26 cellular contexts compared by ENCODE assay signal in the genomic region with DNA sequence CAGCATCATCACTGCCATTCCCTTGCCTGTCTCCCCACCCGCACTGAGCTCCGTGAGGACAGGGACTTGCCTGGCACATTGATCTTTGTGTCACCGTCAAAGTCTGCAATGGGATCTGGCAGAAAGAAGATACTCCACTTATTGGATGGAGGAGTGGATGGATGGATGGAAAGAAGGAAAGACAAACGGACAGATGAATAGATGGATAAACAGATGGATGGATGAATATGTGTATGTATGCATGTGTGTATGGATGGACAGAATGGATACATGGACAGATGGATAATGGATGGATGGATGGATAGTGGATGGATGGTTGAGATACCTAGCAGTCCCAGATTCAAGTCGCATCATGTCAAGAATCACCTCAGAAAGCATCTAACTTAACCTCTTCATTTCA.
"Had no signal": no experiment of that assay in that cellular context is flagged by ENCODE, and none has a peak within 500 bp of the region (broad histone marks: within the 10 kb centered on the region; RNA-seq: fewer than 3 reads in every experiment).

No MANE protein-coding gene starts in this region.

- H3K4me1 ChIP-seq: pancreas, prostate gland, right lobe of liver, sigmoid colon, stomach, uterus had no signal

- H3K27ac ChIP-seq: neutrophil, pancreas, prostate gland, right lobe of liver, sigmoid colon, stomach, thoracic aorta, thyroid gland, tibial nerve, upper lobe of left lung, uterus had no signal

- H3K36me3 Mint-ChIP-seq: natural killer cell; stimulated activated effector memory CD8-positive, alpha-beta T cell treated with anti-CD3 and anti-CD28 coated beads, Interleukin-12 subunit alpha, Interleukin-12 subunit beta, amount 100 ng/mL, for 72 hours had no signal

- H3K27me3 Mint-ChIP-seq: stimulated activated naive B cell treated with anti-CD40 and anti-IgM and Interleukin-4, amounts not matched to agents 10 μg/mL and 1 μg/mL and 100 μg/mL, for 72 hours; stimulated activated naive CD8-positive, alpha-beta T cell treated with anti-CD3 and anti-CD28 coated beads, Interleukin-15, Interleukin-2, amounts not matched to agents 100 ng/mL and 50 ng/mL, for 24 hours had no signal

- H3K9me3 Mint-ChIP-seq: naive thymus-derived CD4-positive, alpha-beta T cell; natural killer cell; nephron; stimulated activated effector memory CD8-positive, alpha-beta T cell treated with anti-CD3 and anti-CD28 coated beads, Interleukin-12 subunit alpha, Interleukin-12 subunit beta, amount 100 ng/mL, for 72 hours; stimulated activated naive B cell treated with anti-CD40 and anti-IgM and Interleukin-4, amounts not matched to agents 10 μg/mL and 1 μg/mL and 100 μg/mL, for 72 hours; stimulated activated naive CD8-positive, alpha-beta T cell treated with anti-CD3 and anti-CD28 coated beads, Interleukin-15, Interleukin-2, amounts not matched to agents 100 ng/mL and 50 ng/mL, for 24 hours had no signal

- H3K4me1 Mint-ChIP-seq: natural killer cell; stimulated activated effector memory CD8-positive, alpha-beta T cell treated with anti-CD3 and anti-CD28 coated beads, Interleukin-12 subunit alpha, Interleukin-12 subunit beta, amount 100 ng/mL, for 72 hours had no signal

- H3K4me3 ChIP-seq: pancreas, prostate gland, right lobe of liver, sigmoid colon, stomach, thoracic aorta, thyroid gland, tibial nerve, upper lobe of left lung, uterus had no signal

- H3K4me3 Mint-ChIP-seq: natural killer cell; nephron; stimulated activated effector memory CD8-positive, alpha-beta T cell treated with anti-CD3 and anti-CD28 coated beads, Interleukin-12 subunit alpha, Interleukin-12 subunit beta, amount 100 ng/mL, for 72 hours; stimulated activated naive B cell treated with anti-CD40 and anti-IgM and Interleukin-4, amounts not matched to agents 10 μg/mL and 1 μg/mL and 100 μg/mL, for 72 hours; stimulated activated naive CD8-positive, alpha-beta T cell treated with anti-CD3 and anti-CD28 coated beads, Interleukin-15, Interleukin-2, amounts not matched to agents 100 ng/mL and 50 ng/mL, for 24 hours had no signal

- DNase-seq: naive thymus-derived CD4-positive, alpha-beta T cell; natural killer cell; nucleus accumbens; right cardiac atrium; right lobe of liver; sigmoid colon; small intestine; stimulated activated CD4-positive, alpha-beta T cell treated with anti-CD3 and anti-CD28 coated beads, Interleukin-15, amount 100 ng/mL, for 24 hours; stimulated activated CD4-positive, alpha-beta T cell treated with anti-CD3 and anti-CD28 coated beads, Interleukin-2, amount 100 ng/mL, for 24 hours; stimulated activated CD4-positive, alpha-beta T cell treated with anti-CD3 and anti-CD28 coated beads, Interleukin-2, amount 100 ng/mL, for 48 hours; stimulated activated CD4-positive, alpha-beta T cell treated with anti-CD3 and anti-CD28 coated beads, Interleukin-4, amount 100 ng/mL, for 24 hours; stimulated activated naive B cell treated with anti-CD40 and anti-IgM and Interleukin-4, amounts not matched to agents 10 μg/mL and 1 μg/mL and 100 μg/mL, for 72 hours; stimulated activated naive CD4-positive, alpha-beta T cell treated with Interleukin-2 at 50 U/mL for 16 hours; stomach; thyroid gland; trophoblast cell; upper lobe of left lung; uterus had no signal

- H3K36me3 ChIP-seq: neutrophil, pancreas, prostate gland, right lobe of liver, sigmoid colon, stomach, thoracic aorta, thyroid gland, tibial nerve, upper lobe of left lung, uterus had no signal

- H3K27me3 ChIP-seq: neutrophil, pancreas, right lobe of liver, sigmoid colon, thyroid gland, tibial nerve, upper lobe of left lung, uterus had no signal

- H3K9me3 ChIP-seq: neutrophil, pancreas, prostate gland, right lobe of liver, sigmoid colon, stomach, thoracic aorta, thyroid gland, tibial nerve, upper lobe of left lung, uterus had no signal

- FAIRE-seq: pancreas, small intestine had no signal

- ATAC-seq: naive thymus-derived CD4-positive, alpha-beta T cell; natural killer cell; pancreas; right cardiac atrium; right lobe of liver; stimulated activated effector memory CD8-positive, alpha-beta T cell treated with anti-CD3 and anti-CD28 coated beads, Interleukin-12 subunit alpha, Interleukin-12 subunit beta, amount 100 ng/mL, for 72 hours; stimulated activated naive B cell treated with anti-CD40 and anti-IgM and Interleukin-4, amounts not matched to agents 10 μg/mL and 1 μg/mL and 100 μg/mL, for 72 hours had no signal

- H3K27ac Mint-ChIP-seq: natural killer cell; nephron; stimulated activated effector memory CD8-positive, alpha-beta T cell treated with anti-CD3 and anti-CD28 coated beads, Interleukin-12 subunit alpha, Interleukin-12 subunit beta, amount 100 ng/mL, for 72 hours; stimulated activated naive B cell treated with anti-CD40 and anti-IgM and Interleukin-4, amounts not matched to agents 10 μg/mL and 1 μg/mL and 100 μg/mL, for 72 hours; stimulated activated naive CD8-positive, alpha-beta T cell treated with anti-CD3 and anti-CD28 coated beads, Interleukin-15, Interleukin-2, amounts not matched to agents 100 ng/mL and 50 ng/mL, for 24 hours had no signal
